Comparison of ENCODE assay signal across 10 cellular contexts in genomic region chr11:65851083-65851579, GRCh38. TPM values are rescaled to one million over a fixed set of nuclear protein-coding genes. Genes with fewer than 3 reads are reported as not detected.
DNase-seq lines count a peak whose midpoint lies in the region; TF ChIP-seq lines count a peak whose summit lies in the region.
"Had no signal": no experiment of that assay in that cellular context is flagged by ENCODE, and none has a peak within 500 bp of the region (broad histone marks: within the 10 kb centered on the region; RNA-seq: fewer than 3 reads in every experiment).

No MANE protein-coding gene starts in this region.

- DNase-seq in GM10266 (ENCODE audit: extremely low spot score), result no peak
- DNase-seq in astrocyte of the spinal cord (ENCODE audit: low read depth, low spot score), result no peak
- DNase-seq in testis, result no peak
- no peak for DNase-seq in sigmoid colon
- DNase-seq in C1 segment of cervical spinal cord (lab: John Stamatoyannopoulos, UW), result no peak
- no peak for DNase-seq in SKM-1 (lab: John Stamatoyannopoulos, UW; ENCODE audit: unreplicated experiment)

- H3K27ac ChIP-seq in testis (no peak overlapping the region), sigmoid colon (no peak overlapping the region)

- TF ChIP-seq CTCF in GM10266 (IDR thresholded peaks at IDR 0.05; ENCODE audit: control insufficient read depth, insufficient read depth, low read depth, missing control alignments) (peak; percentile 26), LNCAP (IDR thresholded peaks at IDR 0.05) (peak; percentile 46), astrocyte of the spinal cord (IDR thresholded peaks at IDR 0.05; ENCODE audit: low read depth, low read length) (peak; percentile 58), nephron (IDR thresholded peaks at IDR 0.05; ENCODE audit: unreplicated experiment in 3 of 3) (peak; percentile 20 to 36 (median 28)), testis (IDR thresholded peaks at IDR 0.05) (no peak), sigmoid colon (IDR thresholded peaks at IDR 0.05) (peak in 2 of 4 experiments; percentile 21 to 22)

- peaks cover 41% of the 10 kb centered on the region for H3K36me3 Mint-ChIP-seq in nephron (ENCODE audit: low read depth)

- H3K4me3 Mint-ChIP-seq in nephron, result no peak overlapping the region
- H3K4me3 Mint-ChIP-seq: activated naive CD8-positive, alpha-beta T cell had no signal

- in situ Hi-C loops in astrocyte of the spinal cord (cut with HindIII; ENCODE audit: low sequenced_read_pairs), result no loop called here

- H3K9me3 ChIP-seq in testis (no peaks in the 10 kb centered on the region), sigmoid colon (peaks cover 0 to 6% (median 2%) of the 10 kb centered on the region in 4 donors)

- H3K36me3 ChIP-seq in testis (ENCODE audit: low read depth, missing control alignments) (no peaks in the 10 kb centered on the region), sigmoid colon (peaks cover 30 to 56% (median 45%) of the 10 kb centered on the region in 4 donors)

- TF ChIP-seq POLR2A in testis (IDR thresholded peaks at IDR 0.05), result no peak
- no peak for TF ChIP-seq POLR2A in sigmoid colon (IDR thresholded peaks at IDR 0.05)

- H3K4me1 ChIP-seq in testis (peaks cover 2% of the 10 kb centered on the region), sigmoid colon (peaks cover 0 to 38% (median 33%) of the 10 kb centered on the region in 4 donors)

- WGBS in testis, 2 donors, result 70 to 95% methylated on average over 3 to 14 of the region's 14 CpGs
- 92 to 94% methylated on average over 14 of the region's 14 CpGs for WGBS in sigmoid colon, 2 donors

- H3K27ac Mint-ChIP-seq in nephron, result no peak overlapping the region

- no peak for TF ChIP-seq EP300 in sigmoid colon (IDR thresholded peaks at IDR 0.05)

- no peaks in the 10 kb centered on the region for H3K27me3 ChIP-seq in testis
- H3K27me3 ChIP-seq in sigmoid colon, result no peaks in the 10 kb centered on the region

- H3K4me3 ChIP-seq in astrocyte of the spinal cord (ENCODE audit: low read depth, low read length) (no peak overlapping the region), testis (no peak overlapping the region), sigmoid colon (no peak overlapping the region)

- no peaks in the 10 kb centered on the region for H3K9me3 Mint-ChIP-seq in nephron

- H3K4me1 Mint-ChIP-seq in nephron, result peaks cover 5% of the 10 kb centered on the region

- intact Hi-C loops in testis (cut with DNase I; ENCODE audit: low total_unique reads) (no loop called here), sigmoid colon (cut with DNase I) (no loop called here)

- H3K27me3 Mint-ChIP-seq in nephron (ENCODE audit: low read depth), result no peaks in the 10 kb centered on the region
- H3K27me3 Mint-ChIP-seq: activated naive CD8-positive, alpha-beta T cell had no signal

RNA-seq across cellular contexts. Expression of gene CFL1, which starts 6.8 kb away (rescaled TPM):
- 100 to 1,000 TPM; 522 to 570 TPM for total RNA-seq in testis
- polyA plus RNA-seq in testis (ENCODE audit: insufficient read depth, low read depth, low replicate concordance), result 647 TPM
- 100 to 1,000 TPM; 428 to 506 (median 487) TPM for total RNA-seq in sigmoid colon
- polyA plus RNA-seq in sigmoid colon, result 1,000 to 10,000 TPM; 1,456 to 2,165 (median 1,757) TPM

RNA-seq across cellular contexts. Expression of gene MUS81, which starts 9.1 kb away (rescaled TPM):
- 10 to 100 TPM; 57.2 to 74.0 TPM for total RNA-seq in testis
- polyA plus RNA-seq in testis (ENCODE audit: insufficient read depth, low read depth, low replicate concordance), result 49.9 TPM
- 10 to 100 TPM; 42.1 to 54.2 (median 45.2) TPM for total RNA-seq in sigmoid colon
- 10 to 100 TPM; 33.5 to 61.8 (median 36.0) TPM for polyA plus RNA-seq in sigmoid colon

RNA-seq across cellular contexts. Expression of gene SNX32, which starts 17.4 kb away (rescaled TPM):
- total RNA-seq in testis (1 to 10 TPM; 3.2 to 4.0 TPM), sigmoid colon (1 to 10 TPM in 1 of 4 donors, under 1 TPM in 3; 0.27 to 1.2 (median 0.63) TPM)
- polyA plus RNA-seq in testis (ENCODE audit: insufficient read depth, low read depth, low replicate concordance) (4.9 TPM), sigmoid colon (1 to 10 TPM in 1 of 3 donors, under 1 TPM in 1, not detected in 1; 0.69 to 1.5 TPM)

RNA-seq across cellular contexts. Expression of gene EFEMP2, which starts 21.5 kb away (rescaled TPM):
- total RNA-seq in testis (10 to 100 TPM; 47.4 to 52.4 TPM), sigmoid colon (100 to 1,000 TPM in 2 of 4 donors, 10 to 100 TPM in 2; 71.7 to 120 (median 97.3) TPM)
- polyA plus RNA-seq in testis (ENCODE audit: insufficient read depth, low read depth, low replicate concordance) (100 TPM), sigmoid colon (10 to 100 TPM in 2 of 3 donors, 1 to 10 TPM in 1; 8.6 to 24.0 (median 19.4) TPM)

RNA-seq across cellular contexts. Expression of gene CTSW, which starts 28.5 kb away (rescaled TPM):
- total RNA-seq in testis, result 1 to 10 TPM in 1 of 2 donors, under 1 TPM in 1; 0.71 to 2.7 TPM
- 4.4 TPM for polyA plus RNA-seq in testis (ENCODE audit: insufficient read depth, low read depth, low replicate concordance)
- under 1 TPM in 1 of 4 donors, not detected in 3; 0.82 TPM for total RNA-seq in sigmoid colon
- polyA plus RNA-seq in sigmoid colon, result 1 to 10 TPM in 2 of 3 donors, not detected in 1; 2.3 to 3.1 TPM
- total RNA-seq: myocyte had no signal

Comparison
In these comparisons a context has a peak if more than half of its experiments do, and no peak if none do; other contexts are left out.
1. CTCF ChIP-seq: peak in GM10266 (single experiment), LNCAP (single experiment), astrocyte of the spinal cord (single experiment) and nephron (3 of 3); none in testis (0 of 3).